In genomic region chr7:128937647-128938523, GRCh38 we compare ENCODE assay signal across 8 cellular contexts. TPM values are rescaled to one million over a fixed set of nuclear protein-coding genes. Genes with fewer than 3 reads are reported as not detected.
A peak's percentile ranks its signal among the peaks of the same experiment; 100 is the strongest.
DNase-seq lines count a peak whose midpoint lies in the region; ATAC-seq, FAIRE-seq and TF ChIP-seq lines count a peak whose summit lies in the region.

TSS of gene IRF5 (plus strand) at chr7:128937927. CDS start at chr7:128942082, 4,155 bp downstream.

- H3K9me3 ChIP-seq in body of pancreas, result no peaks in the 10 kb centered on the region

- WGBS in body of pancreas, 2 donors, result 1% methylated on average over 82 of the region's 82 CpGs; no CpG with 5 or more reads in 1 of the 2 donors

- H3K27ac Mint-ChIP-seq in stimulated activated memory B cell treated with anti-CD40 and anti-IgM and Interleukin-4, amounts not matched to agents 10 μg/mL and 1 μg/mL and 100 μg/mL, for 72 hours, result peak within 1 kb of the TSS; percentile 96

- H3K9me3 Mint-ChIP-seq in stimulated activated memory B cell treated with anti-CD40 and anti-IgM and Interleukin-4, amounts not matched to agents 10 μg/mL and 1 μg/mL and 100 μg/mL, for 72 hours, result no peaks in the 10 kb centered on the region

- H3K36me3 ChIP-seq in body of pancreas (replicated peaks in 1 of 2; ENCODE audit: insufficient read depth in 1 of 2, low read depth in 2 of 2), result no peaks in the 10 kb centered on the region
- no peaks in the 10 kb centered on the region for H3K36me3 ChIP-seq in kidney epithelial cell (ENCODE audit: control insufficient read depth, insufficient read depth, low read length)

- DNase-seq in AG20443 (ENCODE audit: low spot score), result peak; percentile 34
- DNase-seq in GM12892 (ENCODE audit: insufficient read length), result peak; percentile 38
- DNase-seq in NCI-H510A (lab: John Stamatoyannopoulos, UW), result peak; percentile 40
- peak; percentile 78 to 87 (median 82) for DNase-seq in body of pancreas
- DNase-seq in kidney epithelial cell (ENCODE audit: low read depth), result no peak
- DNase-seq in inferior parietal cortex (ENCODE audit: extremely low spot score), result no peak

- H3K4me1 ChIP-seq in body of pancreas, result peaks cover 13% of the 10 kb centered on the region

- H3K27ac ChIP-seq in body of pancreas, result peak within 1 kb of the TSS in 2 of 4 donors; percentile 23 to 61

- peaks cover 17% of the 10 kb centered on the region for H3K36me3 Mint-ChIP-seq in stimulated activated memory B cell treated with anti-CD40 and anti-IgM and Interleukin-4, amounts not matched to agents 10 μg/mL and 1 μg/mL and 100 μg/mL, for 72 hours

- TF ChIP-seq CTCF in body of pancreas (IDR thresholded peaks at IDR 0.05) (peak in 1 of 7 experiments; percentile 24), kidney epithelial cell (IDR thresholded peaks at IDR 0.05; ENCODE audit: insufficient read depth, low read length, poor library complexity, severe bottlenecking) (no peak)

- ATAC-seq in body of pancreas (peak; percentile 91), GM21528 (IDR thresholded peaks at IDR 0.05; ENCODE audit: low FRiP score, unreplicated experiment) (no peak)
- peak; percentile 5 for ATAC-seq in stimulated activated memory B cell treated with anti-CD40 and anti-IgM and Interleukin-4, amounts not matched to agents 10 μg/mL and 1 μg/mL and 100 μg/mL, for 72 hours

- FAIRE-seq in GM12892 (lab: Jason Lieb, UNC), result no peak

- TF ChIP-seq POLR2A in GM12892 (IDR thresholded peaks at IDR 0.05; ENCODE audit: low read depth, low read length), result peak; percentile 68; the same call in 1 of the 2 replicates
- TF ChIP-seq POLR2A in body of pancreas (IDR thresholded peaks at IDR 0.05), result peak; percentile 27 to 65 (median 59)

- H3K4me3 ChIP-seq in body of pancreas (peak within 1 kb of the TSS; percentile 52 to 80), kidney epithelial cell (ENCODE audit: low read depth, low read length) (peak within 1 kb of the TSS; percentile 64)

- peak within 1 kb of the TSS; percentile 93 for H3K4me3 Mint-ChIP-seq in stimulated activated memory B cell treated with anti-CD40 and anti-IgM and Interleukin-4, amounts not matched to agents 10 μg/mL and 1 μg/mL and 100 μg/mL, for 72 hours

- no peaks in the 10 kb centered on the region for H3K27me3 ChIP-seq in body of pancreas
- no peaks in the 10 kb centered on the region for H3K27me3 ChIP-seq in kidney epithelial cell (ENCODE audit: control insufficient read depth, insufficient read depth, low read length)

- peaks cover 73% of the 10 kb centered on the region for H3K4me1 Mint-ChIP-seq in stimulated activated memory B cell treated with anti-CD40 and anti-IgM and Interleukin-4, amounts not matched to agents 10 μg/mL and 1 μg/mL and 100 μg/mL, for 72 hours

- no peaks in the 10 kb centered on the region for H3K27me3 Mint-ChIP-seq in stimulated activated memory B cell treated with anti-CD40 and anti-IgM and Interleukin-4, amounts not matched to agents 10 μg/mL and 1 μg/mL and 100 μg/mL, for 72 hours

- intact Hi-C loops in body of pancreas (cut with DNase I), result no loop called here

RNA-seq across cellular contexts. Expression of gene IRF5, which starts in this region (rescaled TPM):
- 52.9 TPM for polyA plus RNA-seq in GM12892 (2012; ENCODE audit: missing spikeins)
- total RNA-seq in body of pancreas, result 10 to 100 TPM in 1 of 2 donors, 1 to 10 TPM in 1; 4.9 to 15.3 TPM
- 19.9 TPM in 2 replicates for total RNA-seq in kidney epithelial cell

Comparison
In these comparisons a context has a peak if more than half of its experiments do, and no peak if none do; other contexts are left out.
1. DNase-seq: peak in AG20443 (single experiment), GM12892 (single experiment), NCI-H510A (single experiment) and body of pancreas (4 of 4); none in kidney epithelial cell (single experiment) and inferior parietal cortex (single experiment).